11 cellular contexts compared by ENCODE assay signal in the genomic region with DNA sequence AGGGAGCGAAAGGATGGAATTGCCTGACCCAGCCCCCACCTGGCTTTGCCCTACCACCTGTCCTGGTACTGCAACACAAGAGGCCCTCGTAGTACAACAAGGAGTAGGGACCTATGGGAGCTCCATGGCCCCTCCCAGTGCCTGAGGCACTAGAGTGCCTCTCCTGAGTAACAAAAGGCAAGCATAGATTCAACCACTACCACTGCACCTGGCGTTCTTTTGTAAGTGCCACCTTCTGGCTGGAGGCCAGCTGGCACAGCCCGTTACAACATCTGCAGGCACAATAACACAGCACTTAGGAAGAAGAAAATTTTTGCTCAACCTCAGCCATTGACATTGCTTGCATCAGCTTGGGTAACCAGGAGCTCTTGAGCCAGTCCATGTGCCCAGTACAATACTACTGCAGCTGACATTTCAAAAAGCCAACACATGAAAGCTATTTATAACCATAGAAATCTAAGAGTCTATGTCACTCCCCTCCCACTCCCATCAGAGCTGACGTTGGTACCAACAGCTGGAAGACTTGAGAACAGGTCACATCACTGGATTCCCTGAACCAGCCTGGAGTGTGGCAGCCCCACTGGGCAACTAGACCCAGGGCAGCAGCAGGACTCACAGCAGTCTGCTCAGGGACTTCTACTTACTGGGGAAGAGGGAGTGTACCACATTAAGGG. TPM values are rescaled to one million over a fixed set of nuclear protein-coding genes. Genes with fewer than 3 reads are reported as not detected.
A peak's percentile ranks its signal among the peaks of the same experiment; 100 is the strongest.
DNase-seq lines count a peak whose midpoint lies in the region; ATAC-seq and TF ChIP-seq lines count a peak whose summit lies in the region.
"Had no signal": no experiment of that assay in that cellular context is flagged by ENCODE, and none has a peak within 500 bp of the region (broad histone marks: within the 10 kb centered on the region; RNA-seq: fewer than 3 reads in every experiment).

No MANE protein-coding gene starts in this region.

- no peak overlapping the region for H3K9ac ChIP-seq in PC-3 (ENCODE audit: low read length)

- CTCF ChIA-PET in PC-3 (lab: Charles Lee) = no interaction called here

- 0 out of 2 replicates have a peak, but pooled peaks cover 7% of the 10 kb centered on the region for H3K9me3 ChIP-seq in PC-3 (ENCODE audit: low read length)

- no peaks in the 10 kb centered on the region for H3K27me3 ChIP-seq in PC-3 (ENCODE audit: low read length)

- POLR2A ChIA-PET in PC-3 (lab: Charles Lee; ENCODE audit: unreplicated experiment) = no interaction called here

- H3K27me3 Mint-ChIP-seq in stimulated activated naive CD8-positive, alpha-beta T cell treated with anti-CD3 and anti-CD28 coated beads, Interleukin-15, amount 100 ng/mL, for 72 hours = no peaks in the 10 kb centered on the region

- no peaks in the 10 kb centered on the region for H3K9me2 ChIP-seq in PC-3 (replicated peaks; ENCODE audit: low read length)

- H3K27ac Mint-ChIP-seq in stimulated activated naive CD8-positive, alpha-beta T cell treated with anti-CD3 and anti-CD28 coated beads, Interleukin-15, amount 100 ng/mL, for 72 hours = no peak overlapping the region
- H3K27ac Mint-ChIP-seq: activated CD4-positive, alpha-beta memory T cell treated with anti-CD3 and anti-CD28 coated beads, Interleukin-2, amount 10 ng/mL, durations not matched to agents 7 days and 5 days; naive thymus-derived CD4-positive, alpha-beta T cell; stimulated activated naive B cell treated with anti-CD40 and anti-IgM and Interleukin-4, amounts not matched to agents 10 μg/mL and 1 μg/mL and 100 μg/mL, for 72 hours had no signal

- no peak overlapping the region for H3K4me3 Mint-ChIP-seq in stimulated activated naive CD8-positive, alpha-beta T cell treated with anti-CD3 and anti-CD28 coated beads, Interleukin-15, amount 100 ng/mL, for 72 hours
- H3K4me3 Mint-ChIP-seq: activated CD4-positive, alpha-beta memory T cell treated with anti-CD3 and anti-CD28 coated beads, Interleukin-2, amount 10 ng/mL, durations not matched to agents 7 days and 5 days; naive thymus-derived CD4-positive, alpha-beta T cell; stimulated activated naive B cell treated with anti-CD40 and anti-IgM and Interleukin-4, amounts not matched to agents 10 μg/mL and 1 μg/mL and 100 μg/mL, for 72 hours had no signal

- no peaks in the 10 kb centered on the region for H4K20me1 ChIP-seq in PC-3 (ENCODE audit: low read length)

- H3K36me3 ChIP-seq in PC-3 (ENCODE audit: low read depth, low read length) = no peaks in the 10 kb centered on the region

- no peaks in the 10 kb centered on the region for H3F3A ChIP-seq in PC-3 (ENCODE audit: low read length, unreplicated experiment)

- H3K27ac ChIP-seq in PC-3 (ENCODE audit: low read length) = no peak overlapping the region

- H3K4me2 ChIP-seq in PC-3 (ENCODE audit: low read length) = no peak overlapping the region

- no peak for TF ChIP-seq CTCF in PC-3 (conservative IDR thresholded peaks at IDR 0.05; ENCODE audit: low read depth, low read length)

- H2AFZ ChIP-seq in PC-3 (ENCODE audit: low read length) = no peak overlapping the region

- peaks cover 13 to 47% of the 10 kb centered on the region in 2 donors for H3K9me3 Mint-ChIP-seq in stimulated activated naive CD8-positive, alpha-beta T cell treated with anti-CD3 and anti-CD28 coated beads, Interleukin-15, amount 100 ng/mL, for 72 hours

- BruUV-seq in PC-3 (replicated peaks; lab: Mats Ljungman, UMichigan) = no TSS peak

- no peaks in the 10 kb centered on the region for H3K4me1 Mint-ChIP-seq in stimulated activated naive CD8-positive, alpha-beta T cell treated with anti-CD3 and anti-CD28 coated beads, Interleukin-15, amount 100 ng/mL, for 72 hours
- H3K4me1 Mint-ChIP-seq: activated CD4-positive, alpha-beta memory T cell treated with anti-CD3 and anti-CD28 coated beads, Interleukin-2, amount 10 ng/mL, durations not matched to agents 7 days and 5 days; stimulated activated naive B cell treated with anti-CD40 and anti-IgM and Interleukin-4, amounts not matched to agents 10 μg/mL and 1 μg/mL and 100 μg/mL, for 72 hours had no signal

- no peaks in the 10 kb centered on the region for H3K79me2 ChIP-seq in PC-3 (ENCODE audit: low read length)

- intact Hi-C loops in PC-3 (cut with micrococcal nuclease) = no loop called here

- H3K4me1 ChIP-seq in PC-3 (ENCODE audit: insufficient read depth, low read length) = no peaks in the 10 kb centered on the region

- peak; percentile 80 for DNase-seq in NCI-H146 treated with DMSO at 0.1 percent for 48 hours (lab: John Stamatoyannopoulos, UW; ENCODE audit: unreplicated experiment)
- DNase-seq in PC-3 = peak; percentile 45
- peak; percentile 76 for DNase-seq in myocyte (ENCODE audit: low read depth)
- DNase-seq in NCI-H1930 (lab: John Stamatoyannopoulos, UW) = no peak
- DNase-seq in activated CD4-positive, alpha-beta T cell treated with anti-CD3 and anti-CD28 coated beads, Interleukin-2, amount 50 U/mL, for 1 hour = no peak
- DNase-seq in stimulated activated naive CD8-positive, alpha-beta T cell treated with anti-CD3 and anti-CD28 coated beads, Interleukin-15, amount 100 ng/mL, for 72 hours = no peak
- DNase-seq in T-helper 9 cell = no peak
- DNase-seq: activated CD4-positive, alpha-beta memory T cell treated with anti-CD3 and anti-CD28 coated beads, Interleukin-2, amount 10 ng/mL, durations not matched to agents 7 days and 5 days; naive thymus-derived CD4-positive, alpha-beta T cell; stimulated activated naive B cell treated with anti-CD40 and anti-IgM and Interleukin-4, amounts not matched to agents 10 μg/mL and 1 μg/mL and 100 μg/mL, for 72 hours had no signal

- ATAC-seq in GM21529 (IDR thresholded peaks at IDR 0.05; ENCODE audit: unreplicated experiment) (peak; percentile 35), PC-3 (no peak)
- no peak for ATAC-seq in stimulated activated naive CD8-positive, alpha-beta T cell treated with anti-CD3 and anti-CD28 coated beads, Interleukin-15, amount 100 ng/mL, for 72 hours
- ATAC-seq: naive thymus-derived CD4-positive, alpha-beta T cell; stimulated activated naive B cell treated with anti-CD40 and anti-IgM and Interleukin-4, amounts not matched to agents 10 μg/mL and 1 μg/mL and 100 μg/mL, for 72 hours had no signal

- no peak overlapping the region for H3K4me3 ChIP-seq in PC-3 (ENCODE audit: low read length)

RNA-seq across cellular contexts. Expression of a gene that starts 17.7 kb away (rescaled TPM):
- total RNA-seq in PC-3 (2014; rRNA removed) (65.1 and 66.2 TPM in 2 replicates), myocyte (57.3 and 76.0 TPM in 2 replicates)
- 33.9 TPM for polyA plus RNA-seq in myocyte (2012)

Comparison
In these comparisons a context has a peak if more than half of its experiments do, and no peak if none do; other contexts are left out.
1. DNase-seq: peak in NCI-H146 treated with DMSO at 0.1 percent for 48 hours (single experiment), PC-3 (single experiment) and myocyte (single experiment); none in NCI-H1930 (0 of 2), activated CD4-positive, alpha-beta T cell treated with anti-CD3 and anti-CD28 coated beads, Interleukin-2, amount 50 U/mL, for 1 hour (single experiment), stimulated activated naive CD8-positive, alpha-beta T cell treated with anti-CD3 and anti-CD28 coated beads, Interleukin-15, amount 100 ng/mL, for 72 hours (0 of 2) and T-helper 9 cell (single experiment).